10 cellular contexts compared by ENCODE assay signal in genomic region chr2:176115883-176116813, GRCh38. TPM values are rescaled to one million over a fixed set of nuclear protein-coding genes. Genes with fewer than 3 reads are reported as not detected.
A peak's percentile ranks its signal among the peaks of the same experiment; 100 is the strongest.
DNase-seq lines count a peak whose midpoint lies in the region; ATAC-seq lines count a peak whose summit lies in the region.
"Had no signal": no experiment of that assay in that cellular context is flagged by ENCODE, and none has a peak within 500 bp of the region (broad histone marks: within the 10 kb centered on the region; RNA-seq: fewer than 3 reads in every experiment).

Gene HOXD10, plus strand, starts transcription at chr2:176116778. Its CDS starts 56 bp downstream, at chr2:176116834.

- H3K4me1 Mint-ChIP-seq in T-helper 17 cell = peaks cover 2% of the 10 kb centered on the region

- H3K9ac ChIP-seq in subcutaneous abdominal adipose tissue (ENCODE audit: low read length in 5 of 5) = no peak within 1 kb of the TSS

- peak within 1 kb of the TSS in 3 of 5 donors; percentile 32 to 48 (median 45) for H3K4me3 ChIP-seq in subcutaneous abdominal adipose tissue (ENCODE audit: low read depth in 1 of 5, low read length in 5 of 5)
- H3K4me3 ChIP-seq: MG63, SJSA1 had no signal

- H3K27me3 Mint-ChIP-seq in T-helper 17 cell = peaks cover 86% of the 10 kb centered on the region

- H3K36me3 Mint-ChIP-seq in T-helper 17 cell (ENCODE audit: low read depth) = peaks cover 6% of the 10 kb centered on the region

- H3K27ac Mint-ChIP-seq in T-helper 17 cell = no peak within 1 kb of the TSS

- peaks cover 0 to 16% (median 9%) of the 10 kb centered on the region in 5 donors for H3K4me1 ChIP-seq in subcutaneous abdominal adipose tissue (ENCODE audit: control insufficient read depth in 5 of 5, insufficient read depth in 5 of 5, low read length in 5 of 5)
- H3K4me1 ChIP-seq: SJSA1 had no signal

- H3K4me3 Mint-ChIP-seq in T-helper 17 cell = peak within 1 kb of the TSS; percentile 12

- H3K27me3 ChIP-seq in subcutaneous abdominal adipose tissue (ENCODE audit: control insufficient read depth in 5 of 5, insufficient read depth in 4 of 5, low read length in 5 of 5) = peaks cover 76 to 96% (median 88%) of the 10 kb centered on the region in 5 donors
- H3K27me3 ChIP-seq: MG63 had no signal

- H3K9me3 ChIP-seq in T-helper 17 cell (ENCODE audit: control insufficient read depth, low read length, poor library complexity, severe bottlenecking) = no peaks in the 10 kb centered on the region
- no peaks in the 10 kb centered on the region for H3K9me3 ChIP-seq in subcutaneous abdominal adipose tissue (ENCODE audit: control insufficient read depth in 5 of 5, low read length in 5 of 5)
- H3K9me3 ChIP-seq: MG63, SJSA1 had no signal

- no peak within 1 kb of the TSS for H3K27ac ChIP-seq in subcutaneous abdominal adipose tissue (ENCODE audit: low read depth, low read length)
- H3K27ac ChIP-seq: SJSA1 had no signal

- ATAC-seq in T-helper 17 cell (no peak), GM18520 (IDR thresholded peaks at IDR 0.05; ENCODE audit: unreplicated experiment) (no peak), HG03196 (IDR thresholded peaks at IDR 0.05; ENCODE audit: unreplicated experiment) (no peak)

- no peaks in the 10 kb centered on the region for H3K36me3 ChIP-seq in subcutaneous abdominal adipose tissue (ENCODE audit: control insufficient read depth in 5 of 5, insufficient read depth in 5 of 5, low read length in 5 of 5)
- H3K36me3 ChIP-seq: SJSA1 had no signal

- DNase-seq in NCI-H1105 (lab: John Stamatoyannopoulos, UW) (peak; percentile 71), NCI-H1105 treated with DMSO at 0.1 percent for 48 hours (lab: John Stamatoyannopoulos, UW) (no peak), T-helper 17 cell (no peak), kidney glomerular epithelial cell (lab: John Stamatoyannopoulos, UW) (peak; percentile 68), pons (ENCODE audit: low spot score) (no peak)
- DNase-seq: MG63 had no signal

RNA-seq across cellular contexts. Expression of gene HOXD10, which starts in this region (rescaled TPM):
- total RNA-seq in T-helper 17 cell = not detected
- total RNA-seq: SJSA1 had no signal

Comparison
In these comparisons a context has a peak if more than half of its experiments do, and no peak if none do; other contexts are left out.
1. DNase-seq: peak in NCI-H1105 (single experiment) and kidney glomerular epithelial cell (single experiment); none in NCI-H1105 treated with DMSO at 0.1 percent for 48 hours (single experiment), T-helper 17 cell (0 of 3) and pons (single experiment).